ENCODE assay signal across 17 cellular contexts in genomic region chr6:77424761-77425160, GRCh38. TPM values are rescaled to one million over a fixed set of nuclear protein-coding genes. Genes with fewer than 3 reads are reported as not detected.
DNase-seq lines count a peak whose midpoint lies in the region; ATAC-seq and TF ChIP-seq lines count a peak whose summit lies in the region.
"Had no signal": no experiment of that assay in that cellular context is flagged by ENCODE, and none has a peak within 500 bp of the region (broad histone marks: within the 10 kb centered on the region; RNA-seq: fewer than 3 reads in every experiment).

No MANE protein-coding gene starts in this region.

- H3K4me1 ChIP-seq in GM23248 (ENCODE audit: insufficient read depth) (peaks cover 5% of the 10 kb centered on the region), adipocyte (ENCODE audit: control insufficient read depth, insufficient read depth, low read length) (peaks cover 27% of the 10 kb centered on the region), smooth muscle cell (ENCODE audit: low read depth) (no peaks in the 10 kb centered on the region)
- H3K4me1 ChIP-seq: BLaER1, Caco-2 had no signal

- H3K9me3 ChIP-seq in GM23248 (ENCODE audit: low read depth) (no peaks in the 10 kb centered on the region), adipocyte (ENCODE audit: control insufficient read depth, low read length) (no peaks in the 10 kb centered on the region), smooth muscle cell (replicated peaks; ENCODE audit: low read depth) (no peaks in the 10 kb centered on the region)
- H3K9me3 ChIP-seq: BLaER1, Caco-2 had no signal

- H4K20me1 ChIP-seq in GM23248 (ENCODE audit: insufficient read depth) = no peaks in the 10 kb centered on the region
- H4K20me1 ChIP-seq in smooth muscle cell (ENCODE audit: low read depth) = no peaks in the 10 kb centered on the region
- H4K20me1 ChIP-seq: BLaER1 had no signal

- H3K79me2 ChIP-seq in GM23248 (ENCODE audit: insufficient read depth) = no peaks in the 10 kb centered on the region
- no peaks in the 10 kb centered on the region for H3K79me2 ChIP-seq in smooth muscle cell (ENCODE audit: low read depth)

- no peak overlapping the region for H3K4me3 ChIP-seq in GM23248
- peak overlapping the region; percentile 1 for H3K4me3 ChIP-seq in adipocyte (ENCODE audit: low read length)
- no peak overlapping the region for H3K4me3 ChIP-seq in fibroblast of pulmonary artery (replicated peaks; ENCODE audit: low read depth, low read length)
- no peak overlapping the region for H3K4me3 ChIP-seq in smooth muscle cell
- H3K4me3 ChIP-seq: BLaER1 had no signal

- H3K9ac ChIP-seq in GM23248 (no peak overlapping the region), adipocyte (ENCODE audit: low read length) (peak overlapping the region; percentile 48), smooth muscle cell (ENCODE audit: low read depth) (no peak overlapping the region)
- H3K9ac ChIP-seq: BLaER1 had no signal

- H3K27me3 Mint-ChIP-seq in mesothelial cell of epicardium (ENCODE audit: low read depth) = no peaks in the 10 kb centered on the region

- ATAC-seq in HG03469 (IDR thresholded peaks at IDR 0.05; ENCODE audit: unreplicated experiment) = no peak

- H3K4me2 ChIP-seq in GM23248 (ENCODE audit: unreplicated experiment) = no peak overlapping the region
- no peak overlapping the region for H3K4me2 ChIP-seq in smooth muscle cell
- H3K4me2 ChIP-seq: BLaER1 had no signal

- no peak overlapping the region for H3K4me3 Mint-ChIP-seq in mesothelial cell of epicardium
- H3K4me3 Mint-ChIP-seq: CD8-positive, alpha-beta memory T cell had no signal

- H3F3A ChIP-seq in GM23248 (ENCODE audit: insufficient read depth) = peaks cover 3% of the 10 kb centered on the region; the same call in 1 of the 2 replicates
- H3F3A ChIP-seq in smooth muscle cell (ENCODE audit: low read depth) = no peaks in the 10 kb centered on the region

- no peak overlapping the region for H3K27ac Mint-ChIP-seq in mesothelial cell of epicardium
- H3K27ac Mint-ChIP-seq: CD8-positive, alpha-beta memory T cell had no signal

- no peaks in the 10 kb centered on the region for H3K4me1 Mint-ChIP-seq in mesothelial cell of epicardium
- H3K4me1 Mint-ChIP-seq: CD8-positive, alpha-beta memory T cell had no signal

- TF ChIP-seq CTCF in fibroblast of pulmonary artery (IDR thresholded peaks at IDR 0.05; ENCODE audit: low read length, missing control alignments) = no peak
- TF ChIP-seq CTCF in smooth muscle cell (IDR thresholded peaks at IDR 0.05; ENCODE audit: borderline replicate concordance, insufficient read depth, poor library complexity, severe bottlenecking) = no peak
- no peak for TF ChIP-seq CTCF in mesothelial cell of epicardium (IDR thresholded peaks at IDR 0.05; ENCODE audit: unreplicated experiment)

- 59 to 60% methylated on average over 2 of the region's 2 CpGs for whole genome bisulfite sequencing in GM23248 (ENCODE audit: low coverage in 1 of 2, low lambda C conversion rate in 2 of 2, missing lambda C conversion rate in 2 of 2), 2 experiments
- WGBS in smooth muscle cell (ENCODE audit: low lambda C conversion rate) = 95% methylated on average over 2 of the region's 2 CpGs

- no peak for DNase-seq in GM23248
- peak; percentile 66 for DNase-seq in adipocyte (ENCODE audit: low read depth)
- peak; percentile 23 for DNase-seq in fibroblast of pulmonary artery (ENCODE audit: low read depth)
- DNase-seq in smooth muscle cell (lab: John Stamatoyannopoulos, UW; ENCODE audit: unreplicated experiment) = no peak
- DNase-seq in stimulated activated CD4-positive, alpha-beta T cell treated with anti-CD3 and anti-CD28 coated beads, Interleukin-1b, Interleukin-23, amount 100 ng/mL, for 48 hours = no peak
- no peak for DNase-seq in activated CD4-positive, CD25-positive, alpha-beta regulatory T cell (lab: John Stamatoyannopoulos, UW)
- no peak for DNase-seq in mesothelial cell of epicardium (ENCODE audit: low spot score in 2 of 2, unreplicated experiment in 2 of 2)
- DNase-seq: AML-193; Caco-2; CD8-positive, alpha-beta memory T cell; DND-41; GDM1; H7 had no signal

- H3K9me3 Mint-ChIP-seq in mesothelial cell of epicardium = no peaks in the 10 kb centered on the region

- H3K27ac ChIP-seq in GM23248 (no peak overlapping the region), smooth muscle cell (ENCODE audit: low read depth) (no peak overlapping the region)
- H3K27ac ChIP-seq: BLaER1 had no signal

- H3K9me2 ChIP-seq in GM23248 (ENCODE audit: insufficient read depth) = no peaks in the 10 kb centered on the region

- H3K27me3 ChIP-seq in GM23248 (replicated peaks; ENCODE audit: insufficient read depth) = no peaks in the 10 kb centered on the region
- H3K27me3 ChIP-seq in adipocyte (replicated peaks; ENCODE audit: control insufficient read depth, insufficient read depth, low read length) = no peaks in the 10 kb centered on the region
- no peaks in the 10 kb centered on the region for H3K27me3 ChIP-seq in smooth muscle cell (ENCODE audit: low read depth)
- H3K27me3 ChIP-seq: BLaER1 had no signal

- H3K36me3 ChIP-seq in GM23248 (ENCODE audit: low read depth) = no peaks in the 10 kb centered on the region
- no peaks in the 10 kb centered on the region for H3K36me3 ChIP-seq in adipocyte (ENCODE audit: control insufficient read depth, insufficient read depth, low read length, severe bottlenecking)
- H3K36me3 ChIP-seq in smooth muscle cell (ENCODE audit: low read depth) = no peaks in the 10 kb centered on the region
- H3K36me3 ChIP-seq: BLaER1 had no signal

- H3K36me3 Mint-ChIP-seq in mesothelial cell of epicardium = no peaks in the 10 kb centered on the region
- H3K36me3 Mint-ChIP-seq: CD8-positive, alpha-beta memory T cell had no signal

- H2AFZ ChIP-seq in GM23248 (peak overlapping the region; percentile 33; the same call in 1 of the 2 replicates), smooth muscle cell (ENCODE audit: low read depth) (peak overlapping the region; percentile 55)

- in situ Hi-C loops in GM23248 (cut with MboI) = no loop called here

RNA-seq across cellular contexts. Expression of gene HTR1B, which starts 38.5 kb away (rescaled TPM):
- not detected in 2 replicates for total RNA-seq in GM23248 (2014; rRNA removed; shearing (Covaris generic))
- polyA plus RNA-seq in GM23248 (2016; fragmentation: Nextera tagmentation; extraction: Ambion mirVana) (not detected in 2 replicates), smooth muscle cell (0.13 TPM in 1 of 2 replicates, not detected in the other)
- total RNA-seq in smooth muscle cell (0.13 TPM in 1 of 2 replicates, not detected in the other), mesothelial cell of epicardium (0.20 to 0.38 TPM (median 0.25 TPM) in 3 replicates)
- total RNA-seq: A673; Caco-2; CD8-positive, alpha-beta memory T cell; HT-29 had no signal
- polyA plus RNA-seq: CD8-positive, alpha-beta memory T cell had no signal

Comparison
In these comparisons a context has a peak if more than half of its experiments do, and no peak if none do; other contexts are left out.
1. DNase-seq: peak in adipocyte (single experiment) and fibroblast of pulmonary artery (single experiment); none in GM23248 (single experiment), smooth muscle cell (single experiment), stimulated activated CD4-positive, alpha-beta T cell treated with anti-CD3 and anti-CD28 coated beads, Interleukin-1b, Interleukin-23, amount 100 ng/mL, for 48 hours (single experiment), activated CD4-positive, CD25-positive, alpha-beta regulatory T cell (0 of 4) and mesothelial cell of epicardium (0 of 2).